Comparison of ENCODE assay signal across 12 cellular contexts in genomic region chr15:35000511-35000910, GRCh38. TPM values are rescaled to one million over a fixed set of nuclear protein-coding genes. Genes with fewer than 3 reads are reported as not detected.
A peak's percentile ranks its signal among the peaks of the same experiment; 100 is the strongest.
DNase-seq lines count a peak whose midpoint lies in the region; ATAC-seq, FAIRE-seq and TF ChIP-seq lines count a peak whose summit lies in the region.
"Had no signal": no experiment of that assay in that cellular context is flagged by ENCODE, and none has a peak within 500 bp of the region (broad histone marks: within the 10 kb centered on the region; RNA-seq: fewer than 3 reads in every experiment).

No MANE protein-coding gene starts in this region.

- peak; percentile 69 for FAIRE-seq in urothelium cell line (lab: Jason Lieb, UNC)

- no peak for TF ChIP-seq CTCF in RWPE2 (IDR thresholded peaks at IDR 0.05; ENCODE audit: poor library complexity, severe bottlenecking)
- no peak for TF ChIP-seq CTCF in fibroblast of the aortic adventitia (IDR thresholded peaks at IDR 0.05; ENCODE audit: insufficient read depth, low read length)
- no peak for TF ChIP-seq CTCF in GM13977 (IDR thresholded peaks at IDR 0.05; ENCODE audit: extremely low read depth, insufficient read depth, missing control alignments)

- ATAC-seq in RWPE2 (ENCODE audit: low read depth): peak; percentile 98

- H3K27me3 ChIP-seq in RWPE2 (ENCODE audit: insufficient read depth, poor library complexity, severe bottlenecking): no peaks in the 10 kb centered on the region

- no peaks in the 10 kb centered on the region for H3K36me3 ChIP-seq in RWPE2 (ENCODE audit: low read depth)

- no peak overlapping the region for H3K4me3 ChIP-seq in RWPE2 (ENCODE audit: severe bottlenecking)
- H3K4me3 ChIP-seq in fibroblast of the aortic adventitia (ENCODE audit: low read depth, low read length): no peak overlapping the region

- in situ Hi-C loops in GM13977 (cut with MboI; ENCODE audit: low pct_unique_long_range_greater_than_20kb, low sequenced_read_pairs, unreplicated experiment): no loop called here

- H3K27ac ChIP-seq in RWPE2 (ENCODE audit: poor library complexity, severe bottlenecking): peak overlapping the region; percentile 66

- DNase-seq in SKM-1 treated with dmso at 0.1 percent for 144 hours (lab: John Stamatoyannopoulos, UW; ENCODE audit: unreplicated experiment) (peak; percentile 56), SKM-1 (lab: John Stamatoyannopoulos, UW; ENCODE audit: unreplicated experiment) (no peak), RWPE2 (ENCODE audit: low spot score) (peak; percentile 94), fibroblast of the aortic adventitia (ENCODE audit: low read depth) (peak; percentile 80), urothelium cell line (ENCODE audit: low spot score) (peak; percentile 81), GM13977 (ENCODE audit: low spot score) (no peak), epidermal melanocyte (ENCODE audit: insufficient read length, low spot score) (no peak)
- DNase-seq in stimulated activated CD4-positive, alpha-beta T cell treated with anti-CD3 and anti-CD28 coated beads, Interleukin-1b, Interleukin-23, amount 100 ng/mL, for 48 hours: no peak
- DNase-seq: activated CD4-positive, CD25-positive, alpha-beta regulatory T cell; activated gamma-delta T cell; immature natural killer cell; NCI-H1105 had no signal

- H3K9me3 ChIP-seq in RWPE2 (ENCODE audit: severe bottlenecking): no peaks in the 10 kb centered on the region

- H3K4me1 ChIP-seq in RWPE2 (ENCODE audit: insufficient read depth, poor library complexity, severe bottlenecking): peaks cover 5% of the 10 kb centered on the region

RNA-seq across cellular contexts. Expression of gene ZNF770, which starts 12.4 kb away (rescaled TPM):
- total RNA-seq in fibroblast of the aortic adventitia (ENCODE audit: low replicate concordance): 27.4 and 36.8 TPM in 2 replicates

RNA-seq across cellular contexts. Expression of gene AQR, which starts 31.0 kb away (rescaled TPM):
- total RNA-seq in fibroblast of the aortic adventitia (ENCODE audit: low replicate concordance): 33.0 and 34.6 TPM in 2 replicates

Comparison
In these comparisons a context has a peak if more than half of its experiments do, and no peak if none do; other contexts are left out.
1. DNase-seq: peak in SKM-1 treated with dmso at 0.1 percent for 144 hours (single experiment), RWPE2 (single experiment), fibroblast of the aortic adventitia (single experiment) and urothelium cell line (single experiment); none in SKM-1 (single experiment), GM13977 (single experiment), epidermal melanocyte (single experiment) and stimulated activated CD4-positive, alpha-beta T cell treated with anti-CD3 and anti-CD28 coated beads, Interleukin-1b, Interleukin-23, amount 100 ng/mL, for 48 hours (single experiment).